In the genomic region with DNA sequence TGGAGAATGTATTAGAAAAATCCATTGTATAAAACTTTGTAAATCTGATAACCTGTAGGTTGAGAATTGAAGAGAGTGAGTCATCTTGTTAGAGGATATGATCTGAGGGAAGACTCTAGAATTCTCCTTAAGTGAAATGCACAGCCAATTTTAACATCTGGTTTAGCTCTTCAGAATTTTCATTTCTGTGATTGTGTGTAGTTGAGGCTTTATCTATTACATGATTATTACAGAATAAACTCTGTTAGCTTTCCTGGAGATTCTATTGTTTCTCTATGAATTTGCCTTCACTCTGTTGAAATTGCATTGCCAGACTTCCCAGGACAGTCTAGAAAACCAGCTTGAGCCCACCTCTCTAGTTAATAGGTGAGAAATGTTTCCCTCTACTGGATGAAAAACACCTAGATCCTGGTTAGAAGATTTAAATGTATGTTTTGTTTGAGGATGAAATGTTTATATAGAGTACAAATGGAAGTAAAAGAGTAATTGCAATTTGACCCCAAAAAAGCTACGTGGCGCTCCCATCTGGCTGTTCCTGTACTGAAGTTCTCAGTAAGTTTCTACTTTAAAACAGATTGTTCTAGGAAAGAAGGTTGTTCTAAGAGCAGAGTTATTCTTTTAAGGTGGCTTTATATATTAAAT, we compare ENCODE assay signal across 8 cellular contexts. TPM values are rescaled to one million over a fixed set of nuclear protein-coding genes. Genes with fewer than 3 reads are reported as not detected.
DNase-seq lines count a peak whose midpoint lies in the region; ATAC-seq and TF ChIP-seq lines count a peak whose summit lies in the region.

No MANE protein-coding gene starts in this region.

- H3K27me3 ChIP-seq in heart right ventricle, result no peaks in the 10 kb centered on the region
- H3K27me3 ChIP-seq in OCI-LY3 (ENCODE audit: low read depth, low read length), result no peaks in the 10 kb centered on the region
- H3K27me3 ChIP-seq in dorsolateral prefrontal cortex, result no peaks in the 10 kb centered on the region
- H3K27me3 ChIP-seq in neural progenitor cell, result no peaks in the 10 kb centered on the region

- H3K27ac ChIP-seq in heart right ventricle (peak overlapping the region; percentile 85 to 97 (median 94)), OCI-LY3 (ENCODE audit: low read length) (no peak overlapping the region), dorsolateral prefrontal cortex (peak overlapping the region in 48 of 59 donors; percentile 1 to 97 (median 92)), neural progenitor cell (no peak overlapping the region)

- no peak overlapping the region for H3K27ac Mint-ChIP-seq in neural progenitor cell

- no peak for ATAC-seq in heart right ventricle
- ATAC-seq in left ventricle myocardium superior, result no peak

- H3K36me3 Mint-ChIP-seq in neural progenitor cell, result peaks cover 24% of the 10 kb centered on the region

- H3K4me2 ChIP-seq in OCI-LY3 (ENCODE audit: low read length) (peak overlapping the region; percentile 89), neural progenitor cell (peak overlapping the region; percentile 83)

- 32 to 36% methylated on average over 2 of the region's 2 CpGs for WGBS in heart right ventricle, 2 donors

- H3K4me3 ChIP-seq in heart right ventricle (peak overlapping the region; percentile 77 to 93 (median 84)), OCI-LY3 (ENCODE audit: low read length) (peak overlapping the region; percentile 96), dorsolateral prefrontal cortex (peak overlapping the region; percentile 65 to 98 (median 87)), neural progenitor cell (peak overlapping the region; percentile 63)

- intact Hi-C loops in heart right ventricle (cut with DNase I) (loop anchor here in 3 of 10 donors (5.0 to 10.0 kb wide), 3 partner anchors 256 to 356 kb away; no protein-coding TSS in a partner anchor), left ventricle myocardium superior (cut with micrococcal nuclease) (no loop called here), dorsolateral prefrontal cortex (cut with DNase I) (no loop called here)

- peak in 6 of 9 donors; percentile 15 to 46 (median 34) for TF ChIP-seq CTCF in heart right ventricle (IDR thresholded peaks at IDR 0.05)
- TF ChIP-seq CTCF in OCI-LY3 (IDR thresholded peaks at IDR 0.05; ENCODE audit: low read depth, low read length), result peak; percentile 67
- TF ChIP-seq CTCF in dorsolateral prefrontal cortex (IDR thresholded peaks at IDR 0.05 in 54 of 56, conservative IDR thresholded peaks at IDR 0.05 in 2 of 56; ENCODE audit: low read depth in 1 of 56, partially characterized antibody in 56 of 56), result peak in 34 of 56 donors; percentile 9 to 50 (median 26)
- peak; percentile 47 for TF ChIP-seq CTCF in neural progenitor cell (IDR thresholded peaks at IDR 0.05)

- H3K27me3 Mint-ChIP-seq in neural progenitor cell (ENCODE audit: insufficient read depth, low read depth), result peaks cover 2% of the 10 kb centered on the region

- peaks cover 41% of the 10 kb centered on the region for H3K4me1 Mint-ChIP-seq in neural progenitor cell

- H3K9me3 ChIP-seq in heart right ventricle, result no peaks in the 10 kb centered on the region
- H3K9me3 ChIP-seq in OCI-LY3 (ENCODE audit: insufficient read depth, low read length), result no peaks in the 10 kb centered on the region
- H3K9me3 ChIP-seq in neural progenitor cell (ENCODE audit: low read depth), result no peaks in the 10 kb centered on the region

- peaks cover 18% of the 10 kb centered on the region for H3F3A ChIP-seq in neural progenitor cell (ENCODE audit: low read depth)

- H4K20me1 ChIP-seq in OCI-LY3 (ENCODE audit: insufficient read depth, low read length), result peaks cover 31% of the 10 kb centered on the region
- peaks cover 54% of the 10 kb centered on the region for H4K20me1 ChIP-seq in neural progenitor cell (ENCODE audit: low read depth)

- DNase-seq in heart right ventricle (no peak), left ventricle myocardium superior (no peak), dorsolateral prefrontal cortex (no peak), neural progenitor cell (ENCODE audit: low spot score) (peak; percentile 19), iPS-NIHi11 (ENCODE audit: low spot score) (no peak)
- DNase-seq in activated CD4-positive, CD25-positive, alpha-beta regulatory T cell treated with anti-CD3 and anti-CD28 coated beads, Interleukin-2, amount 50 U/mL, for 72 hours, result no peak
- no peak for DNase-seq in stimulated activated CD4-positive, alpha-beta T cell treated with anti-CD3 and anti-CD28 coated beads, Interleukin-4, amount 100 ng/mL, for 24 hours

- no peak overlapping the region for H2AFZ ChIP-seq in OCI-LY3 (ENCODE audit: low read depth, low read length)
- H2AFZ ChIP-seq in neural progenitor cell (replicated peaks), result no peak overlapping the region

- H3K4me1 ChIP-seq in heart right ventricle (peaks cover 0 to 76% (median 58%) of the 10 kb centered on the region in 9 donors), OCI-LY3 (ENCODE audit: low read length) (peaks cover 29% of the 10 kb centered on the region), neural progenitor cell (peaks cover 34% of the 10 kb centered on the region)

- H3K36me3 ChIP-seq in heart right ventricle (peaks cover 0 to 15% (median 0%) of the 10 kb centered on the region in 9 donors), OCI-LY3 (replicated peaks; ENCODE audit: low read depth, low read length) (peaks cover 4% of the 10 kb centered on the region), neural progenitor cell (no peaks in the 10 kb centered on the region)

- H3K79me2 ChIP-seq in OCI-LY3 (ENCODE audit: low read length), result peaks cover 66% of the 10 kb centered on the region
- peaks cover 74% of the 10 kb centered on the region for H3K79me2 ChIP-seq in neural progenitor cell (ENCODE audit: low read depth)

- peaks cover 5% of the 10 kb centered on the region for H3K9me3 Mint-ChIP-seq in neural progenitor cell

- H3K9ac ChIP-seq in OCI-LY3 (ENCODE audit: low read length) (no peak overlapping the region), neural progenitor cell (no peak overlapping the region)

- H3K4me3 Mint-ChIP-seq in neural progenitor cell, result peak overlapping the region; percentile 100

RNA-seq across cellular contexts. Expression of a gene that starts 2.9 kb away (rescaled TPM):
- 100 to 1,000 TPM; 171 to 663 (median 245) TPM for total RNA-seq in heart right ventricle
- 100 to 1,000 TPM in 1 of 2 donors, 10 to 100 TPM in 1; 61.1 to 128 TPM for polyA plus RNA-seq in heart right ventricle
- 410 TPM for total RNA-seq in left ventricle myocardium superior
- 100 to 1,000 TPM in 79 of 120 experiments, 10 to 100 TPM in 41; 42.1 to 170 (median 107) TPM for total RNA-seq in dorsolateral prefrontal cortex
- total RNA-seq in neural progenitor cell (ENCODE audit: low replicate concordance), result 56.3 and 89.8 TPM in 2 replicates

Comparison
In these comparisons a context has a peak if more than half of its experiments do, and no peak if none do; other contexts are left out.
1. H3K27ac ChIP-seq: peak in heart right ventricle (10 of 10) and dorsolateral prefrontal cortex (48 of 59); none in OCI-LY3 (single experiment) and neural progenitor cell (single experiment).
2. Peak in every context shown above with its lines, with median percentiles within 50 percentile points of each other: H3K4me3 ChIP-seq and CTCF ChIP-seq.